1 cellular context compared by ENCODE assay signal in the genomic region with DNA sequence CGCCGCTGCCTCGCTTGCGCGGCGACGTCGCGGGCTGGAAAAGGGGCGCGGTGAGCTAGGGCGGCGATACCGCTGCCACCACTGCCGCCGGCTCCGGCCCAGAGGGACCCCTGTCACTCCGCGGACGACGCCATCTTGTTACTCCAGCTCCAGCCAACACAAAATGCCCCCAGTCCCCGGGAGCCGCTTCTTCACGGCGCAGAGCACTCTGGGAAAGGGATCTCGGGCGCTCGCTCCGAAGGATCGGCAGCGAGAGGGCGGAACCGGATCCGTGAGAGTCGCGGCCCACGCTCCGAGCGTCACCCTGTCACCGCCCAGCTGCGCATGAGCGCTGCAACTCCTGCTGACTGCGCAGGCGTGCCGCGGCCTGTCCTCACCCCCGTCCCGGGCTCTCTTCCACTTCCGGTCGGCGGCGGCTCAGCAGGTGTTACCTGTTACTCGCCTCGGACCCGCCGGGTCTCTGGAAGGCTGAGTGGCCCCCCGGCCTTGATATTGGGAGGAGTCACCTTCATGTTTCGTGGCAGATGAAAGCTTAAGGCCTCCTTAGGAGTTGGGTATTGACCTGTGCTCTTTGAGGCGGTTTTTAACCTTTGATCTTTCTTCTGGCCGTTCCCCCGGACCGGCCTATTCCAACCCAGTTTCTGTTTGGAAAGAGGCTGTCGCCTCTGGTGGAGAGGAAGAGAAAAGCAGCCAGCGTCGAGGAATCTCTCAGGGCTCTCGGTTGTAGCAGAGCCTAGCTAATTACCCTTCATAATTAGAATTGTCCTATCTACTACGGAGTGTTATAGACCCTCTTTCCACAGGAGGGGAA.
TF ChIP-seq lines count a peak whose summit lies in the region.

A gene (minus strand): TSS at position 213 of the 811 bp plus-strand sequence. CDS start 475 bp downstream, outside the sequence.

TF ChIP-seq in GM12878, 131 proteins besides CTCF, POLR2A, EP300 and RAD21 (continued from another document and continues in another):
- TF ChIP-seq, protein P1, sequence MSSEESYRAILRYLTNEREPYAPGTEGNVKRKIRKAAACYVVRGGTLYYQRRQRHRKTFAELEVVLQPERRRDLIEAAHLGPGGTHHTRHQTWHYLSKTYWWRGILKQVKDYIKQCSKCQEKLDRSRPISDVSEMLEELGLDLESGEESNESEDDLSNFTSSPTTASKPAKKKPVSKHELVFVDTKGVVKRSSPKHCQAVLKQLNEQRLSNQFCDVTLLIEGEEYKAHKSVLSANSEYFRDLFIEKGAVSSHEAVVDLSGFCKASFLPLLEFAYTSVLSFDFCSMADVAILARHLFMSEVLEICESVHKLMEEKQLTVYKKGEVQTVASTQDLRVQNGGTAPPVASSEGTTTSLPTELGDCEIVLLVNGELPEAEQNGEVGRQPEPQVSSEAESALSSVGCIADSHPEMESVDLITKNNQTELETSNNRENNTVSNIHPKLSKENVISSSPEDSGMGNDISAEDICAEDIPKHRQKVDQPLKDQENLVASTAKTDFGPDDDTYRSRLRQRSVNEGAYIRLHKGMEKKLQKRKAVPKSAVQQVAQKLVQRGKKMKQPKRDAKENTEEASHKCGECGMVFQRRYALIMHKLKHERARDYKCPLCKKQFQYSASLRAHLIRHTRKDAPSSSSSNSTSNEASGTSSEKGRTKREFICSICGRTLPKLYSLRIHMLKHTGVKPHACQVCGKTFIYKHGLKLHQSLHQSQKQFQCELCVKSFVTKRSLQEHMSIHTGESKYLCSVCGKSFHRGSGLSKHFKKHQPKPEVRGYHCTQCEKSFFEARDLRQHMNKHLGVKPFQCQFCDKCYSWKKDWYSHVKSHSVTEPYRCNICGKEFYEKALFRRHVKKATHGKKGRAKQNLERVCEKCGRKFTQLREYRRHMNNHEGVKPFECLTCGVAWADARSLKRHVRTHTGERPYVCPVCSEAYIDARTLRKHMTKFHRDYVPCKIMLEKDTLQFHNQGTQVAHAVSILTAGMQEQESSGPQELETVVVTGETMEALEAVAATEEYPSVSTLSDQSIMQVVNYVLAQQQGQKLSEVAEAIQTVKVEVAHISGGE (CRISPR knock-in tag; IDR thresholded peaks at IDR 0.05): peak; percentile 77
- TF ChIP-seq, protein P2, sequence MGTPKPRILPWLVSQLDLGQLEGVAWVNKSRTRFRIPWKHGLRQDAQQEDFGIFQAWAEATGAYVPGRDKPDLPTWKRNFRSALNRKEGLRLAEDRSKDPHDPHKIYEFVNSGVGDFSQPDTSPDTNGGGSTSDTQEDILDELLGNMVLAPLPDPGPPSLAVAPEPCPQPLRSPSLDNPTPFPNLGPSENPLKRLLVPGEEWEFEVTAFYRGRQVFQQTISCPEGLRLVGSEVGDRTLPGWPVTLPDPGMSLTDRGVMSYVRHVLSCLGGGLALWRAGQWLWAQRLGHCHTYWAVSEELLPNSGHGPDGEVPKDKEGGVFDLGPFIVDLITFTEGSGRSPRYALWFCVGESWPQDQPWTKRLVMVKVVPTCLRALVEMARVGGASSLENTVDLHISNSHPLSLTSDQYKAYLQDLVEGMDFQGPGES (IDR thresholded peaks at IDR 0.05): no peak
- peak; percentile 91; the same call in 1 of the 2 replicates for TF ChIP-seq TAF1 (IDR thresholded peaks at IDR 0.05; ENCODE audit: borderline replicate concordance, low read depth, low read length)
- TF ChIP-seq, protein P3, sequence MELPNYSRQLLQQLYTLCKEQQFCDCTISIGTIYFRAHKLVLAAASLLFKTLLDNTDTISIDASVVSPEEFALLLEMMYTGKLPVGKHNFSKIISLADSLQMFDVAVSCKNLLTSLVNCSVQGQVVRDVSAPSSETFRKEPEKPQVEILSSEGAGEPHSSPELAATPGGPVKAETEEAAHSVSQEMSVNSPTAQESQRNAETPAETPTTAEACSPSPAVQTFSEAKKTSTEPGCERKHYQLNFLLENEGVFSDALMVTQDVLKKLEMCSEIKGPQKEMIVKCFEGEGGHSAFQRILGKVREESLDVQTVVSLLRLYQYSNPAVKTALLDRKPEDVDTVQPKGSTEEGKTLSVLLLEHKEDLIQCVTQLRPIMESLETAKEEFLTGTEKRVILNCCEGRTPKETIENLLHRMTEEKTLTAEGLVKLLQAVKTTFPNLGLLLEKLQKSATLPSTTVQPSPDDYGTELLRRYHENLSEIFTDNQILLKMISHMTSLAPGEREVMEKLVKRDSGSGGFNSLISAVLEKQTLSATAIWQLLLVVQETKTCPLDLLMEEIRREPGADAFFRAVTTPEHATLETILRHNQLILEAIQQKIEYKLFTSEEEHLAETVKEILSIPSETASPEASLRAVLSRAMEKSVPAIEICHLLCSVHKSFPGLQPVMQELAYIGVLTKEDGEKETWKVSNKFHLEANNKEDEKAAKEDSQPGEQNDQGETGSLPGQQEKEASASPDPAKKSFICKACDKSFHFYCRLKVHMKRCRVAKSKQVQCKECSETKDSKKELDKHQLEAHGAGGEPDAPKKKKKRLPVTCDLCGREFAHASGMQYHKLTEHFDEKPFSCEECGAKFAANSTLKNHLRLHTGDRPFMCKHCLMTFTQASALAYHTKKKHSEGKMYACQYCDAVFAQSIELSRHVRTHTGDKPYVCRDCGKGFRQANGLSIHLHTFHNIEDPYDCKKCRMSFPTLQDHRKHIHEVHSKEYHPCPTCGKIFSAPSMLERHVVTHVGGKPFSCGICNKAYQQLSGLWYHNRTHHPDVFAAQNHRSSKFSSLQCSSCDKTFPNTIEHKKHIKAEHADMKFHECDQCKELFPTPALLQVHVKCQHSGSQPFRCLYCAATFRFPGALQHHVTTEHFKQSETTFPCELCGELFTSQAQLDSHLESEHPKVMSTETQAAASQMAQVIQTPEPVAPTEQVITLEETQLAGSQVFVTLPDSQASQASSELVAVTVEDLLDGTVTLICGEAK (IDR thresholded peaks at IDR 0.05; ENCODE audit: borderline replicate concordance): peak; percentile 92
- 0 out of 2 replicates have a peak, but pooled peaks have one; percentile 51 for TF ChIP-seq CBX5 (IDR thresholded peaks at IDR 0.05; ENCODE audit: low read depth)
- TF ChIP-seq MXI1 (IDR thresholded peaks at IDR 0.05; ENCODE audit: low read depth, low read length): peak; percentile 52; the same call in 1 of the 2 replicates
- TF ChIP-seq HDGF (IDR thresholded peaks at IDR 0.05): peak; percentile 69; the same call in 1 of the 2 replicates
- TF ChIP-seq LARP7 (IDR thresholded peaks at IDR 0.05): peak; percentile 50; the same call in 1 of the 2 replicates
- peak; percentile 84 for TF ChIP-seq SMARCA5 (IDR thresholded peaks at IDR 0.05)
- TF ChIP-seq CHD2 (IDR thresholded peaks at IDR 0.05; ENCODE audit: borderline replicate concordance, low read depth, low read length): no peak
- TF ChIP-seq, protein P4, sequence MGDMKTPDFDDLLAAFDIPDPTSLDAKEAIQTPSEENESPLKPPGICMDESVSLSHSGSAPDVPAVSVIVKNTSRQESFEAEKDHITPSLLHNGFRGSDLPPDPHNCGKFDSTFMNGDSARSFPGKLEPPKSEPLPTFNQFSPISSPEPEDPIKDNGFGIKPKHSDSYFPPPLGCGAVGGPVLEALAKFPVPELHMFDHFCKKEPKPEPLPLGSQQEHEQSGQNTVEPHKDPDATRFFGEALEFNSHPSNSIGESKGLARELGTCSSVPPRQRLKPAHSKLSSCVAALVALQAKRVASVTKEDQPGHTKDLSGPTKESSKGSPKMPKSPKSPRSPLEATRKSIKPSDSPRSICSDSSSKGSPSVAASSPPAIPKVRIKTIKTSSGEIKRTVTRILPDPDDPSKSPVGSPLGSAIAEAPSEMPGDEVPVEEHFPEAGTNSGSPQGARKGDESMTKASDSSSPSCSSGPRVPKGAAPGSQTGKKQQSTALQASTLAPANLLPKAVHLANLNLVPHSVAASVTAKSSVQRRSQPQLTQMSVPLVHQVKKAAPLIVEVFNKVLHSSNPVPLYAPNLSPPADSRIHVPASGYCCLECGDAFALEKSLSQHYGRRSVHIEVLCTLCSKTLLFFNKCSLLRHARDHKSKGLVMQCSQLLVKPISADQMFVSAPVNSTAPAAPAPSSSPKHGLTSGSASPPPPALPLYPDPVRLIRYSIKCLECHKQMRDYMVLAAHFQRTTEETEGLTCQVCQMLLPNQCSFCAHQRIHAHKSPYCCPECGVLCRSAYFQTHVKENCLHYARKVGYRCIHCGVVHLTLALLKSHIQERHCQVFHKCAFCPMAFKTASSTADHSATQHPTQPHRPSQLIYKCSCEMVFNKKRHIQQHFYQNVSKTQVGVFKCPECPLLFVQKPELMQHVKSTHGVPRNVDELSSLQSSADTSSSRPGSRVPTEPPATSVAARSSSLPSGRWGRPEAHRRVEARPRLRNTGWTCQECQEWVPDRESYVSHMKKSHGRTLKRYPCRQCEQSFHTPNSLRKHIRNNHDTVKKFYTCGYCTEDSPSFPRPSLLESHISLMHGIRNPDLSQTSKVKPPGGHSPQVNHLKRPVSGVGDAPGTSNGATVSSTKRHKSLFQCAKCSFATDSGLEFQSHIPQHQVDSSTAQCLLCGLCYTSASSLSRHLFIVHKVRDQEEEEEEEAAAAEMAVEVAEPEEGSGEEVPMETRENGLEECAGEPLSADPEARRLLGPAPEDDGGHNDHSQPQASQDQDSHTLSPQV (IDR thresholded peaks at IDR 0.05): 0 out of 2 replicates have a peak, but pooled peaks have one; percentile 10
- no peak for TF ChIP-seq CEBPB (IDR thresholded peaks at IDR 0.05; ENCODE audit: borderline replicate concordance in 1 of 2, low read depth in 2 of 2, low read length in 2 of 2)
- TF ChIP-seq, protein P5, sequence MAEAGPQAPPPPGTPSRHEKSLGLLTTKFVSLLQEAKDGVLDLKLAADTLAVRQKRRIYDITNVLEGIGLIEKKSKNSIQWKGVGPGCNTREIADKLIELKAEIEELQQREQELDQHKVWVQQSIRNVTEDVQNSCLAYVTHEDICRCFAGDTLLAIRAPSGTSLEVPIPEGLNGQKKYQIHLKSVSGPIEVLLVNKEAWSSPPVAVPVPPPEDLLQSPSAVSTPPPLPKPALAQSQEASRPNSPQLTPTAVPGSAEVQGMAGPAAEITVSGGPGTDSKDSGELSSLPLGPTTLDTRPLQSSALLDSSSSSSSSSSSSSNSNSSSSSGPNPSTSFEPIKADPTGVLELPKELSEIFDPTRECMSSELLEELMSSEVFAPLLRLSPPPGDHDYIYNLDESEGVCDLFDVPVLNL (IDR thresholded peaks at IDR 0.05; ENCODE audit: low read depth, low read length): 0 out of 2 replicates have a peak, but pooled peaks have one; percentile 37
- TF ChIP-seq CHD4 (IDR thresholded peaks at IDR 0.05): no peak
- TF ChIP-seq SUPT20H (IDR thresholded peaks at IDR 0.05; ENCODE audit: borderline replicate concordance, control insufficient read depth, low read depth, low read length): no peak
- peak; percentile 52; the same call in 1 of the 3 replicates for TF ChIP-seq POU2F2 (IDR thresholded peaks at IDR 0.05; ENCODE audit: borderline replicate concordance, low read depth, low read length)
- peak; percentile 56 for TF ChIP-seq DPF2 (IDR thresholded peaks at IDR 0.05)
- no peak for TF ChIP-seq BCL11A (IDR thresholded peaks at IDR 0.05; ENCODE audit: low read depth, low read length)
- TF ChIP-seq SIX5 (IDR thresholded peaks at IDR 0.05; ENCODE audit: low read depth, low read length, severe bottlenecking): no peak
- TF ChIP-seq TARDBP (IDR thresholded peaks at IDR 0.05; ENCODE audit: borderline replicate concordance): no peak
- peak; percentile 68; the same call in 1 of the 2 replicates for TF ChIP-seq RB1 (IDR thresholded peaks at IDR 0.05; ENCODE audit: borderline replicate concordance)
- no peak for TF ChIP-seq HDAC2 (IDR thresholded peaks at IDR 0.05)
- peak; percentile 68; the same call in 1 of the 2 replicates for TF ChIP-seq CREM (IDR thresholded peaks at IDR 0.05; ENCODE audit: low read depth)
- peak; percentile 21; the same call in 1 of the 2 replicates for TF ChIP-seq SMC3 (IDR thresholded peaks at IDR 0.05; ENCODE audit: borderline replicate concordance, low read length)
- no peak for TF ChIP-seq MTA3 (IDR thresholded peaks at IDR 0.05; ENCODE audit: borderline replicate concordance, low read length)
- peak; percentile 75 for TF ChIP-seq CREB1 (IDR thresholded peaks at IDR 0.05; ENCODE audit: low read depth)
- no peak; the same call in 1 of the 2 replicates for TF ChIP-seq ZNF24 (IDR thresholded peaks at IDR 0.05)
- TF ChIP-seq IKZF2 (IDR thresholded peaks at IDR 0.05): peak; percentile 88 to 96
- peak; percentile 60; the same call in 1 of the 2 replicates for TF ChIP-seq SPI1 (IDR thresholded peaks at IDR 0.05; ENCODE audit: borderline replicate concordance, insufficient read depth, low read depth, low read length)
- TF ChIP-seq BACH1 (IDR thresholded peaks at IDR 0.05; ENCODE audit: borderline replicate concordance): peak; percentile 68; the same call in 1 of the 2 replicates
- TF ChIP-seq SMAD5 (IDR thresholded peaks at IDR 0.05; ENCODE audit: low read depth): peak; percentile 87
- TF ChIP-seq, protein P6, sequence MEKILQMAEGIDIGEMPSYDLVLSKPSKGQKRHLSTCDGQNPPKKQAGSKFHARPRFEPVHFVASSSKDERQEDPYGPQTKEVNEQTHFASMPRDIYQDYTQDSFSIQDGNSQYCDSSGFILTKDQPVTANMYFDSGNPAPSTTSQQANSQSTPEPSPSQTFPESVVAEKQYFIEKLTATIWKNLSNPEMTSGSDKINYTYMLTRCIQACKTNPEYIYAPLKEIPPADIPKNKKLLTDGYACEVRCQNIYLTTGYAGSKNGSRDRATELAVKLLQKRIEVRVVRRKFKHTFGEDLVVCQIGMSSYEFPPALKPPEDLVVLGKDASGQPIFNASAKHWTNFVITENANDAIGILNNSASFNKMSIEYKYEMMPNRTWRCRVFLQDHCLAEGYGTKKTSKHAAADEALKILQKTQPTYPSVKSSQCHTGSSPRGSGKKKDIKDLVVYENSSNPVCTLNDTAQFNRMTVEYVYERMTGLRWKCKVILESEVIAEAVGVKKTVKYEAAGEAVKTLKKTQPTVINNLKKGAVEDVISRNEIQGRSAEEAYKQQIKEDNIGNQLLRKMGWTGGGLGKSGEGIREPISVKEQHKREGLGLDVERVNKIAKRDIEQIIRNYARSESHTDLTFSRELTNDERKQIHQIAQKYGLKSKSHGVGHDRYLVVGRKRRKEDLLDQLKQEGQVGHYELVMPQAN (conservative IDR thresholded peaks at IDR 0.05): peak; percentile 67
- TF ChIP-seq, protein P7, sequence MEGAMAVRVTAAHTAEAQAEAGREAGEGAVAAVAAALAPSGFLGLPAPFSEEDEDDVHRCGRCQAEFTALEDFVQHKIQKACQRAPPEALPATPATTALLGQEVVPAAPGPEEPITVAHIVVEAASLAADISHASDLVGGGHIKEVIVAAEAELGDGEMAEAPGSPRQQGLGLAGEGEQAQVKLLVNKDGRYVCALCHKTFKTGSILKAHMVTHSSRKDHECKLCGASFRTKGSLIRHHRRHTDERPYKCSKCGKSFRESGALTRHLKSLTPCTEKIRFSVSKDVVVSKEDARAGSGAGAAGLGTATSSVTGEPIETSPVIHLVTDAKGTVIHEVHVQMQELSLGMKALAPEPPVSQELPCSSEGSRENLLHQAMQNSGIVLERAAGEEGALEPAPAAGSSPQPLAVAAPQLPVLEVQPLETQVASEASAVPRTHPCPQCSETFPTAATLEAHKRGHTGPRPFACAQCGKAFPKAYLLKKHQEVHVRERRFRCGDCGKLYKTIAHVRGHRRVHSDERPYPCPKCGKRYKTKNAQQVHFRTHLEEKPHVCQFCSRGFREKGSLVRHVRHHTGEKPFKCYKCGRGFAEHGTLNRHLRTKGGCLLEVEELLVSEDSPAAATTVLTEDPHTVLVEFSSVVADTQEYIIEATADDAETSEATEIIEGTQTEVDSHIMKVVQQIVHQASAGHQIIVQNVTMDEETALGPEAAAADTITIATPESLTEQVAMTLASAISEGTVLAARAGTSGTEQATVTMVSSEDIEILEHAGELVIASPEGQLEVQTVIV (IDR thresholded peaks at IDR 0.05; ENCODE audit: borderline replicate concordance, partially characterized antibody): peak; percentile 46
- TF ChIP-seq EED (IDR thresholded peaks at IDR 0.05; ENCODE audit: low read depth): peak; percentile 56
- TF ChIP-seq ZBED1 (IDR thresholded peaks at IDR 0.05; ENCODE audit: borderline replicate concordance): peak; percentile 75; the same call in 1 of the 2 replicates
- TF ChIP-seq ATF7 (IDR thresholded peaks at IDR 0.05; ENCODE audit: low read depth): peak; percentile 70
